21 cellular contexts compared by ENCODE assay signal in genomic region chr6:159821726-159822125, GRCh38. TPM values are rescaled to one million over a fixed set of nuclear protein-coding genes. Genes with fewer than 3 reads are reported as not detected.
A peak's percentile ranks its signal among the peaks of the same experiment; 100 is the strongest.
DNase-seq lines count a peak whose midpoint lies in the region; ATAC-seq, FAIRE-seq and TF ChIP-seq lines count a peak whose summit lies in the region.
"Had no signal": no experiment of that assay in that cellular context is flagged by ENCODE, and none has a peak within 500 bp of the region (broad histone marks: within the 10 kb centered on the region; RNA-seq: fewer than 3 reads in every experiment).

No MANE protein-coding gene starts in this region.

- BruUV-seq in K562 (replicated peaks; lab: Mats Ljungman, UMichigan) = no TSS peak

- no peak overlapping the region for H3K27ac Mint-ChIP-seq in HFFc6
- H3K27ac Mint-ChIP-seq: B cell, IgD-negative memory B cell had no signal

- H4K20me1 ChIP-seq in BLaER1 (no peaks in the 10 kb centered on the region), K562 (replicated peaks; ENCODE audit: control insufficient read depth, insufficient read depth, low read length) (0 out of 2 replicates have a peak, but pooled peaks cover 3% of the 10 kb centered on the region)

- H3K27ac ChIP-seq in BLaER1 (peak overlapping the region; percentile 95), HL-60 (replicated peaks) (peak overlapping the region; percentile 83), K562 (ENCODE audit: extremely low read depth, low read depth, low read length) (no peak overlapping the region)
- H3K27ac ChIP-seq: C4-2B had no signal

- H3K36me3 ChIP-seq in BLaER1 (no peaks in the 10 kb centered on the region), K562 (ENCODE audit: control insufficient read depth, insufficient read depth, low read length) (no peaks in the 10 kb centered on the region)

- peaks cover 11% of the 10 kb centered on the region; the same call in 1 of the 2 replicates for H3K4me1 Mint-ChIP-seq in HFFc6 (ENCODE audit: low read depth)

- no peaks in the 10 kb centered on the region for H3K36me3 Mint-ChIP-seq in HFFc6 (ENCODE audit: low read depth)

- FAIRE-seq in K562 (lab: Jason Lieb, UNC) = no peak
- FAIRE-seq: GM12878 had no signal

- in situ Hi-C loops in K562 (cut with MboI) = no loop called here

- H3K9me1 ChIP-seq in K562 (ENCODE audit: control insufficient read depth, insufficient read depth, low read length) = peaks cover 4% of the 10 kb centered on the region

- H3K79me2 ChIP-seq in K562 (ENCODE audit: control insufficient read depth, insufficient read depth, low read length) = no peaks in the 10 kb centered on the region

- H3K27me3 ChIP-seq in BLaER1 (no peaks in the 10 kb centered on the region), HL-60 (ENCODE audit: insufficient read depth, poor library complexity, severe bottlenecking) (no peaks in the 10 kb centered on the region), K562 (ENCODE audit: control insufficient read depth in 2 of 2, insufficient read depth in 2 of 2, low read length in 2 of 2) (peaks cover 84 to 88% of the 10 kb centered on the region in 2 experiments)

- DNase-seq in HL-60 (ENCODE audit: low read depth in 1 of 2, low spot score in 1 of 2) (no peak), K562 (ENCODE audit: extremely low read depth in 1 of 4, low spot score in 3 of 4) (no peak), posterior vena cava (ENCODE audit: low spot score) (peak; percentile 80), HFFc6 (no peak), NCI-H1105 (lab: John Stamatoyannopoulos, UW) (no peak), DMS79 (lab: John Stamatoyannopoulos, UW) (no peak), Ammon's horn (ENCODE audit: low spot score) (no peak)
- DNase-seq: 8988T; CD4-positive, alpha-beta T cell; DMS153; DMS79 treated with DMSO at 0.1 percent for 48 hours; EL; GOT3; H9 had no signal

- no peak for TF ChIP-seq CTCF in HL-60 (IDR thresholded peaks at IDR 0.05; ENCODE audit: insufficient read depth, low read length)
- TF ChIP-seq CTCF in K562 (IDR thresholded peaks at IDR 0.05 in 2 of 3, conservative IDR thresholded peaks at IDR 0.05 in 1 of 3; ENCODE audit: insufficient read depth in 2 of 3, low read depth in 1 of 3, low read length in 3 of 3) = no peak
- TF ChIP-seq CTCF in HFFc6 (IDR thresholded peaks at IDR 0.05) = no peak

- peak overlapping the region; percentile 58; the same call in 1 of the 2 replicates for H3K4me3 ChIP-seq in BLaER1
- no peak overlapping the region for H3K4me3 ChIP-seq in HL-60 (replicated peaks; ENCODE audit: insufficient read depth, low read length)
- no peak overlapping the region for H3K4me3 ChIP-seq in K562
- H3K4me3 ChIP-seq: GM12878 had no signal

- no peak for TF ChIP-seq EP300 in K562 (IDR thresholded peaks at IDR 0.05; ENCODE audit: low read length)

- TF ChIP-seq POLR2A in K562 (conservative IDR thresholded peaks at IDR 0.05) = no peak

- H3K9ac ChIP-seq in BLaER1 (peak overlapping the region; percentile 80), K562 (ENCODE audit: insufficient read depth in 1 of 2, low read depth in 2 of 2, low read length in 2 of 2) (peak overlapping the region in 1 of 2 experiments; percentile 62; a peak in 2 of 4 replicates)

- H3K4me2 ChIP-seq in BLaER1 (peak overlapping the region; percentile 99), K562 (ENCODE audit: insufficient read depth, low read length) (no peak overlapping the region)

- H3K27me3 Mint-ChIP-seq in HFFc6 (ENCODE audit: insufficient read depth) = peaks cover 16% of the 10 kb centered on the region
- H3K27me3 Mint-ChIP-seq: B cell; CD4-positive, alpha-beta T cell had no signal

- no peak overlapping the region for H2AFZ ChIP-seq in K562 (ENCODE audit: low read depth, low read length)

- no peaks in the 10 kb centered on the region for H3K9me3 Mint-ChIP-seq in HFFc6
- H3K9me3 Mint-ChIP-seq: CD4-positive, alpha-beta T cell; H9; IgD-negative memory B cell had no signal

- intact Hi-C loops in K562 (cut with micrococcal nuclease) (no loop called here), posterior vena cava (cut with DNase I) (no loop called here)

- CTCF ChIA-PET in K562 (lab: Yijun Ruan, JAX; ENCODE audit: low intra/inter-chr PET ratio) = no interaction called here

- POLR2A ChIA-PET in K562 (lab: Yijun Ruan, JAX) = interaction anchor here (0.6 to 1.2 kb wide), 4 partner anchors 10 to 562 kb away, joined by 3 to 5 read pairs (median 4); partner anchors contain the start of gene MRPL18

- no peak overlapping the region for H3K4me3 Mint-ChIP-seq in HFFc6
- H3K4me3 Mint-ChIP-seq: CD4-positive, alpha-beta T cell; H9 had no signal

- WGBS in K562 (ENCODE audit: insufficient coverage, low coverage, missing lambda C conversion rate) = 12% methylated on average over 10 of the region's 10 CpGs

- H3K4me1 ChIP-seq in BLaER1 (peaks cover 80% of the 10 kb centered on the region), K562 (replicated peaks in 1 of 2; ENCODE audit: control insufficient read depth in 2 of 2, insufficient read depth in 2 of 2, low read length in 2 of 2) (peaks cover 0 to 5% of the 10 kb centered on the region in 2 experiments; a peak in 2 of 5 replicates)

- TF ChIP-seq RAD21 in K562 (CRISPR knock-in tag; conservative IDR thresholded peaks at IDR 0.05 in 1 of 2, IDR thresholded peaks at IDR 0.05 in 1 of 2) = no peak

- 0 out of 3 replicates have a peak, but pooled peaks have one; percentile 6 for ATAC-seq in K562
- ATAC-seq: GM12878 had no signal

- H3K9me3 ChIP-seq in BLaER1 = peaks cover 8% of the 10 kb centered on the region; the same call in 1 of the 2 replicates
- H3K9me3 ChIP-seq in K562 (replicated peaks; ENCODE audit: control insufficient read depth, insufficient read depth, low read depth, low read length) = no peaks in the 10 kb centered on the region

RNA-seq across cellular contexts. Expression of gene PNLDC1, which starts 21.6 kb away (rescaled TPM):
- total RNA-seq in K562 (2011; cell fraction: chromatin; rRNA removed; ENCODE audit: low replicate concordance) = not detected in 2 replicates
- not detected in 2 replicates for total RNA-seq in K562 (2011; cell fraction: nucleolus; rRNA removed)
- not detected in 2 replicates for total RNA-seq in K562 (2011; cell fraction: nucleoplasm; rRNA removed)
- total RNA-seq in K562 (2014; rRNA removed) = not detected in 2 replicates
- total RNA-seq in K562 (2014; rRNA removed; fragmentation: Illumina TruSeq; extraction: Trizol) = not detected in 2 replicates
- total RNA-seq in K562 (2015; rRNA removed; fragmentation: Illumina TruSeq; extraction: Trizol) = not detected in 2 replicates
- not detected in 2 replicates for total RNA-seq in K562 (2021)
- polyA plus RNA-seq in K562 (2011; rRNA removed) = not detected in 2 replicates
- polyA plus RNA-seq in K562 (2011; cell fraction: cytosol; rRNA removed) = 0.12 TPM in 1 of 2 replicates, not detected in the other
- polyA plus RNA-seq in K562 (2011; cell fraction: nucleus; rRNA removed) = not detected in 2 replicates
- polyA plus RNA-seq in K562 (2012) = 0.04 and 0.28 TPM in 2 replicates
- polyA plus RNA-seq in K562 (2014; fragmentation: Illumina TruSeq; extraction: Trizol) = not detected in 2 replicates
- not detected for polyA plus RNA-seq in K562 (2014; fragmentation: Nextera tagmentation; extraction: Ambion mirVana)
- polyA plus RNA-seq in K562 (2014; rRNA removed) = 0.07 and 0.12 TPM in 2 replicates
- polyA minus RNA-seq in K562 (2011; rRNA and poly(A)+ RNA removed) = not detected in 2 replicates
- polyA minus RNA-seq in K562 (2011; cell fraction: cytosol; rRNA and poly(A)+ RNA removed) = not detected in 2 replicates
- polyA minus RNA-seq in K562 (2011; cell fraction: nucleus; rRNA and poly(A)+ RNA removed) = not detected in 2 replicates
- total RNA-seq in posterior vena cava = under 1 TPM in 1 of 2 donors, not detected in 1; 0.19 TPM
- not detected for total RNA-seq in HFFc6 (2021; fragmentation: NEBNext Ultra II Directional; extraction: Animal tissue kit (Norgen Biotek cat#: 25700))
- total RNA-seq: G401, H9, HT1080 had no signal

RNA-seq across cellular contexts. Expression of gene MRPL18, which starts 31.5 kb away (rescaled TPM):
- total RNA-seq in K562 (2011; cell fraction: chromatin; rRNA removed; ENCODE audit: low replicate concordance) = 16.7 and 22.8 TPM in 2 replicates
- total RNA-seq in K562 (2011; cell fraction: nucleolus; rRNA removed) = 19.2 and 19.5 TPM in 2 replicates
- 26.3 and 35.2 TPM in 2 replicates for total RNA-seq in K562 (2011; cell fraction: nucleoplasm; rRNA removed)
- total RNA-seq in K562 (2014; rRNA removed) (182 and 213 TPM in 2 replicates), K562 (2014; rRNA removed; fragmentation: Illumina TruSeq; extraction: Trizol) (176 and 177 TPM in 2 replicates), K562 (2015; rRNA removed; fragmentation: Illumina TruSeq; extraction: Trizol) (181 and 197 TPM in 2 replicates), K562 (2021) (158 and 162 TPM in 2 replicates), posterior vena cava (10 to 100 TPM; 62.9 to 66.4 TPM)
- polyA plus RNA-seq in K562 (2011; rRNA removed) (142 and 149 TPM in 2 replicates), K562 (2014; fragmentation: Illumina TruSeq; extraction: Trizol) (175 and 196 TPM in 2 replicates), K562 (2014; fragmentation: Nextera tagmentation; extraction: Ambion mirVana) (100 to 1,000 TPM; 395 to 456 TPM), K562 (2014; rRNA removed) (220 and 256 TPM in 2 replicates)
- polyA plus RNA-seq in K562 (2011; cell fraction: cytosol; rRNA removed) = 83.2 and 101 TPM in 2 replicates
- 56.0 and 76.4 TPM in 2 replicates for polyA plus RNA-seq in K562 (2011; cell fraction: nucleus; rRNA removed)
- 136 and 193 TPM in 2 replicates for polyA plus RNA-seq in K562 (2012)
- 64.8 and 70.6 TPM in 2 replicates for polyA minus RNA-seq in K562 (2011; rRNA and poly(A)+ RNA removed)
- polyA minus RNA-seq in K562 (2011; cell fraction: cytosol; rRNA and poly(A)+ RNA removed) = 28.2 and 34.9 TPM in 2 replicates
- polyA minus RNA-seq in K562 (2011; cell fraction: nucleus; rRNA and poly(A)+ RNA removed) = 13.5 and 23.9 TPM in 2 replicates
- total RNA-seq in HFFc6 (2021; fragmentation: NEBNext Ultra II Directional; extraction: Animal tissue kit (Norgen Biotek cat#: 25700)) = 10 to 100 TPM; 74.1 to 93.6 (median 81.4) TPM

RNA-seq across cellular contexts. Expression of gene TCP1, which starts 32.3 kb away (rescaled TPM):
- 417 and 829 TPM in 2 replicates for total RNA-seq in K562 (2011; cell fraction: chromatin; rRNA removed; ENCODE audit: low replicate concordance)
- total RNA-seq in K562 (2011; cell fraction: nucleolus; rRNA removed) = 282 and 299 TPM in 2 replicates
- total RNA-seq in K562 (2011; cell fraction: nucleoplasm; rRNA removed) = 449 and 476 TPM in 2 replicates
- total RNA-seq in K562 (2014; rRNA removed) (515 and 618 TPM in 2 replicates), K562 (2014; rRNA removed; fragmentation: Illumina TruSeq; extraction: Trizol) (801 and 895 TPM in 2 replicates), K562 (2015; rRNA removed; fragmentation: Illumina TruSeq; extraction: Trizol) (711 and 732 TPM in 2 replicates), K562 (2021) (627 and 658 TPM in 2 replicates), posterior vena cava (100 to 1,000 TPM; 116 to 137 TPM)
- polyA plus RNA-seq in K562 (2011; rRNA removed) (276 and 332 TPM in 2 replicates), K562 (2014; fragmentation: Illumina TruSeq; extraction: Trizol) (575 and 659 TPM in 2 replicates), K562 (2014; fragmentation: Nextera tagmentation; extraction: Ambion mirVana) (100 to 1,000 TPM; 475 to 645 TPM), K562 (2014; rRNA removed) (311 and 331 TPM in 2 replicates)
- polyA plus RNA-seq in K562 (2011; cell fraction: cytosol; rRNA removed) = 190 and 209 TPM in 2 replicates
- polyA plus RNA-seq in K562 (2011; cell fraction: nucleus; rRNA removed) = 340 and 385 TPM in 2 replicates
- 349 and 560 TPM in 2 replicates for polyA plus RNA-seq in K562 (2012)
- 971 and 1,025 TPM in 2 replicates for polyA minus RNA-seq in K562 (2011; rRNA and poly(A)+ RNA removed)
- 585 and 708 TPM in 2 replicates for polyA minus RNA-seq in K562 (2011; cell fraction: cytosol; rRNA and poly(A)+ RNA removed)
- polyA minus RNA-seq in K562 (2011; cell fraction: nucleus; rRNA and poly(A)+ RNA removed) = 302 and 460 TPM in 2 replicates
- total RNA-seq in HFFc6 (2021; fragmentation: NEBNext Ultra II Directional; extraction: Animal tissue kit (Norgen Biotek cat#: 25700)) = 100 to 1,000 TPM; 212 to 270 (median 225) TPM

RNA-seq across cellular contexts. Expression of gene ACAT2, which starts 59.9 kb away (rescaled TPM):
- total RNA-seq in K562 (2011; cell fraction: chromatin; rRNA removed; ENCODE audit: low replicate concordance) = 97.0 and 119 TPM in 2 replicates
- total RNA-seq in K562 (2011; cell fraction: nucleolus; rRNA removed) = 75.9 and 101 TPM in 2 replicates
- total RNA-seq in K562 (2011; cell fraction: nucleoplasm; rRNA removed) = 118 and 128 TPM in 2 replicates
- total RNA-seq in K562 (2014; rRNA removed) = 63.0 and 74.1 TPM in 2 replicates
- 151 and 166 TPM in 2 replicates for total RNA-seq in K562 (2014; rRNA removed; fragmentation: Illumina TruSeq; extraction: Trizol)
- total RNA-seq in K562 (2015; rRNA removed; fragmentation: Illumina TruSeq; extraction: Trizol) = 78.8 and 85.6 TPM in 2 replicates
- total RNA-seq in K562 (2021) = 131 and 144 TPM in 2 replicates
- 265 and 286 TPM in 2 replicates for polyA plus RNA-seq in K562 (2011; rRNA removed)
- polyA plus RNA-seq in K562 (2011; cell fraction: cytosol; rRNA removed) = 60.4 and 121 TPM in 2 replicates
- 71.9 and 123 TPM in 2 replicates for polyA plus RNA-seq in K562 (2011; cell fraction: nucleus; rRNA removed)
- polyA plus RNA-seq in K562 (2012) = 58.3 and 88.8 TPM in 2 replicates
- 93.8 and 98.3 TPM in 2 replicates for polyA plus RNA-seq in K562 (2014; fragmentation: Illumina TruSeq; extraction: Trizol)
- 100 to 1,000 TPM; 247 to 309 TPM for polyA plus RNA-seq in K562 (2014; fragmentation: Nextera tagmentation; extraction: Ambion mirVana)
- polyA plus RNA-seq in K562 (2014; rRNA removed) = 90.9 and 94.5 TPM in 2 replicates
- polyA minus RNA-seq in K562 (2011; rRNA and poly(A)+ RNA removed) = 193 and 204 TPM in 2 replicates
- 59.9 and 62.8 TPM in 2 replicates for polyA minus RNA-seq in K562 (2011; cell fraction: cytosol; rRNA and poly(A)+ RNA removed)
- 42.4 and 92.6 TPM in 2 replicates for polyA minus RNA-seq in K562 (2011; cell fraction: nucleus; rRNA and poly(A)+ RNA removed)
- 10 to 100 TPM; 11.0 to 13.6 TPM for total RNA-seq in posterior vena cava
- 10 to 100 TPM; 25.6 to 39.9 (median 38.7) TPM for total RNA-seq in HFFc6 (2021; fragmentation: NEBNext Ultra II Directional; extraction: Animal tissue kit (Norgen Biotek cat#: 25700))
